In the genomic region with DNA sequence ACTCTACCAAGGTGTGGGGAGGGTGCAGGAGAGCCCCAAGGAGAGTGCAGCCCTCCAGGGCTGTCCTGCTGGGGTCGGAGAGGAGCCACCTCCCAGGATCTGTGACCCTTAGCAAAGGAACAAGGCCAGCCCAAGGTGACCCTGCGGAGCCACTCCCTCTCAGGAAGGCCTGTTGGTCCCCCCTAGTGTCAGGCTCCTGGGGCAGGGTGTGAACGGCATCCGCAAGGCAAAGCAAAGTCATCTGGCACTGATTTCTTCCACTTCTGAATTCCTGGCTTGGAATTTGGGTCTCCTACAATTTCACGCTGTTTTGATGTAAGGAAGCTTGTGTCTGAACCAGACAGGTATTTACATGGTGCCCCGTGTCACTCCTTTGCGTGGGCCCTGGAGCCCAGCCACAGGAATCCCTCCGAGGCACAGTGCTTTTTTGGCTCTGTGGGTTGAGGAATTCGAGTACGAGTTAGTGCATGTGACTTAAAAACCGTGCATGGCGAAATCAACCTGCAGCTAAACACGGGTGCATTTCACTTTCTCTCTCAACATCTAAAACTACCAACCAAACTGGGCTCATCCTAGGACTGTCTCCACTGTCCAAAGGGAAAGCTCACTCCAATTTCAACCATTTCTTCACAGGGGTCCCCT, we compare ENCODE assay signal across 35 cellular contexts. TPM values are rescaled to one million over a fixed set of nuclear protein-coding genes. Genes with fewer than 3 reads are reported as not detected.
"Had no signal": no experiment of that assay in that cellular context is flagged by ENCODE, and none has a peak within 500 bp of the region (broad histone marks: within the 10 kb centered on the region; RNA-seq: fewer than 3 reads in every experiment).

No MANE protein-coding gene starts in this region.

- H3K9me3 ChIP-seq: body of pancreas, colonic mucosa, esophagus squamous epithelium, gastroesophageal sphincter, heart right ventricle had no signal

- H3K27ac ChIP-seq: body of pancreas, cardiac muscle cell, colonic mucosa, epithelial cell of prostate, esophagus squamous epithelium, gastroesophageal sphincter, heart right ventricle had no signal

- FAIRE-seq: endometrium, endothelial cell of umbilical vein had no signal

- H3K27me3 ChIP-seq: body of pancreas, cardiac muscle cell, colonic mucosa had no signal

- DNase-seq: activated CD4-positive, alpha-beta memory T cell treated with anti-CD3 and anti-CD28 coated beads for 36 hours; activated CD4-positive, alpha-beta T cell treated with anti-CD3 and anti-CD28 coated beads for 36 hours; activated CD4-positive, alpha-beta T cell treated with anti-CD3 and anti-CD28 coated beads, Interleukin-2, amount 10 ng/mL, durations not matched to agents 24 days and 14 days; activated CD4-positive, CD25-positive, alpha-beta regulatory T cell; activated CD4-positive, CD25-positive, alpha-beta regulatory T cell treated with anti-CD3 and anti-CD28 coated beads, Interleukin-2, amount 50 U/mL, for 72 hours; activated CD8-positive, alpha-beta memory T cell treated with anti-CD3 and anti-CD28 coated beads, Interleukin-2, amount 10 ng/mL, durations not matched to agents 7 days and 5 days; activated CD8-positive, alpha-beta memory T cell treated with anti-CD3 and anti-CD28 coated beads, Interleukin-2, amount 50 U/mL, for 4 hours; activated CD8-positive, alpha-beta T cell treated with anti-CD3 and anti-CD28 coated beads, Interleukin-2, amount 10 ng/mL, durations not matched to agents 7 days and 5 days; activated effector memory CD4-positive, alpha-beta T cell treated with anti-CD3 and anti-CD28 coated beads, Interleukin-2, amount 50 U/mL, for 16 hours; activated naive CD4-positive, alpha-beta T cell; activated naive CD4-positive, alpha-beta T cell treated with anti-CD3 and anti-CD28 coated beads, Interleukin-2, amount 10 ng/mL, durations not matched to agents 7 days and 5 days; activated naive CD8-positive, alpha-beta T cell treated with anti-CD3 and anti-CD28 coated beads, Interleukin-2, amount 10 ng/mL, durations not matched to agents 7 days and 5 days; activated T-cell treated with anti-CD3 and anti-CD28 coated beads, Interleukin-2, amount 50 U/mL, for 1 hour; activated T-cell treated with anti-CD3 and anti-CD28 coated beads, Interleukin-2, amount 50 U/mL, for 48 hours; amniotic stem cell; aorta; body of pancreas; central memory CD4-positive, alpha-beta T cell; cerebellar nuclear complex; colonic mucosa; effector CD4-positive, alpha-beta T cell; effector memory CD8-positive, alpha-beta T cell; esophagus squamous epithelium; foreskin melanocyte; heart right ventricle; T-helper 1 cell; T-helper 17 cell; T1000 had no signal

- ATAC-seq: activated CD4-positive, alpha-beta T cell treated with anti-CD3 and anti-CD28 coated beads for 36 hours; activated CD8-positive, alpha-beta memory T cell treated with anti-CD3 and anti-CD28 coated beads, Interleukin-2, amount 10 ng/mL, durations not matched to agents 7 days and 5 days; activated CD8-positive, alpha-beta T cell treated with anti-CD3 and anti-CD28 coated beads, Interleukin-2, amount 10 ng/mL, durations not matched to agents 7 days and 5 days; activated naive CD4-positive, alpha-beta T cell treated with anti-CD3 and anti-CD28 coated beads, Interleukin-2, amount 50 U/mL, for 72 hours; body of pancreas; effector memory CD8-positive, alpha-beta T cell; gastroesophageal sphincter; heart right ventricle; T-helper 17 cell had no signal

- H3K4me1 ChIP-seq: body of pancreas, colonic mucosa, esophagus squamous epithelium, gastroesophageal sphincter, heart right ventricle had no signal

- H3K36me3 ChIP-seq: cardiac muscle cell, colonic mucosa, esophagus squamous epithelium, gastroesophageal sphincter, heart right ventricle had no signal

- H3K4me3 ChIP-seq: body of pancreas, cardiac muscle cell, colonic mucosa, esophagus squamous epithelium, gastroesophageal sphincter, heart right ventricle had no signal

RNA-seq across cellular contexts. Expression of a gene that starts 24.5 kb away (rescaled TPM):
- total RNA-seq: activated T-helper 2 cell treated with anti-CD3 and anti-CD28 coated beads, Interferon-gamma antibody, Interleukin-2, Interleukin-4, amounts not matched to agents 10 μg/mL and 5 μg/mL and 100 μg/mL, durations not matched to agents 14 hours and 24 hours and 36 hours had no signal
